ENCODE assay signal across 8 cellular contexts in genomic region chr20:45857114-45857835, GRCh38. TPM values are rescaled to one million over a fixed set of nuclear protein-coding genes. Genes with fewer than 3 reads are reported as not detected.
DNase-seq lines count a peak whose midpoint lies in the region; ATAC-seq and TF ChIP-seq lines count a peak whose summit lies in the region.

ACOT8 (minus strand) TSS chr20:45857392; CDS start chr20:45857315, 77 bp downstream.
ZSWIM3 (plus strand) TSS chr20:45857614; CDS start chr20:45857826, 212 bp downstream.

- no peak for TF ChIP-seq RAD21 in neural cell (conservative IDR thresholded peaks at IDR 0.05)

- H3F3A ChIP-seq in Loucy (ENCODE audit: low read depth) (no peaks in the 10 kb centered on the region), neural cell (ENCODE audit: insufficient read depth, low read length, poor library complexity, severe bottlenecking) (no peaks in the 10 kb centered on the region)

- H3K4me2 ChIP-seq in Loucy (ENCODE audit: low read depth, low read length, poor library complexity, severe bottlenecking) (peak within 1 kb of the TSS; percentile 91), neural cell (ENCODE audit: low read length) (peak within 1 kb of the TSS; percentile 96)

- H3K4me3 ChIP-seq in H7 (ENCODE audit: insufficient read depth, low read depth, low read length): peak within 1 kb of the TSS; percentile 84
- H3K4me3 ChIP-seq in Loucy (ENCODE audit: low read length, poor library complexity, severe bottlenecking): peak within 1 kb of the TSS; percentile 89
- H3K4me3 ChIP-seq in RWPE2 (ENCODE audit: severe bottlenecking): peak within 1 kb of the TSS; percentile 83
- H3K4me3 ChIP-seq in foreskin fibroblast (ENCODE audit: low read depth in 1 of 2, low read length in 2 of 2): peak within 1 kb of the TSS; percentile 66 to 74
- peak within 1 kb of the TSS; percentile 78 for H3K4me3 ChIP-seq in neural cell (ENCODE audit: low read length)

- H3K9me2 ChIP-seq in Loucy (replicated peaks; ENCODE audit: low read depth, low read length): no peaks in the 10 kb centered on the region
- no peaks in the 10 kb centered on the region for H3K9me2 ChIP-seq in neural cell (ENCODE audit: insufficient read depth, low read length)

- ATAC-seq in RWPE2 (ENCODE audit: low read depth): peak; percentile 99
- ATAC-seq in stimulated activated naive CD8-positive, alpha-beta T cell treated with anti-CD3 and anti-CD28 coated beads, Interleukin-15, amount 100 ng/mL, for 72 hours: peak; percentile 97

- H3K4me3 Mint-ChIP-seq in stimulated activated naive CD8-positive, alpha-beta T cell treated with anti-CD3 and anti-CD28 coated beads, Interleukin-15, amount 100 ng/mL, for 72 hours: peak within 1 kb of the TSS; percentile 94 to 98

- H2AFZ ChIP-seq in Loucy (ENCODE audit: low read length): peak within 1 kb of the TSS; percentile 90
- H2AFZ ChIP-seq in neural cell (ENCODE audit: low read depth, low read length): peak within 1 kb of the TSS; percentile 85

- H3K4me1 Mint-ChIP-seq in stimulated activated naive CD8-positive, alpha-beta T cell treated with anti-CD3 and anti-CD28 coated beads, Interleukin-15, amount 100 ng/mL, for 72 hours: peaks cover 60% of the 10 kb centered on the region

- peak within 1 kb of the TSS; percentile 12 for H3K27ac ChIP-seq in RWPE2 (ENCODE audit: poor library complexity, severe bottlenecking)
- H3K27ac ChIP-seq in neural cell (ENCODE audit: low read length): peak within 1 kb of the TSS; percentile 88

- TF ChIP-seq CTCF in Loucy (conservative IDR thresholded peaks at IDR 0.05; ENCODE audit: low read length) (no peak), RWPE2 (IDR thresholded peaks at IDR 0.05; ENCODE audit: poor library complexity, severe bottlenecking) (no peak), foreskin fibroblast (IDR thresholded peaks at IDR 0.05; ENCODE audit: low read depth, low read length) (no peak), neural cell (IDR thresholded peaks at IDR 0.05; ENCODE audit: poor library complexity, severe bottlenecking) (no peak)

- peak within 1 kb of the TSS; percentile 99 for H3K27ac Mint-ChIP-seq in stimulated activated naive CD8-positive, alpha-beta T cell treated with anti-CD3 and anti-CD28 coated beads, Interleukin-15, amount 100 ng/mL, for 72 hours

- H3K9ac ChIP-seq in ES-I3 (ENCODE audit: low read depth, low read length) (peak within 1 kb of the TSS; percentile 95), Loucy (ENCODE audit: low read depth, low read length, poor library complexity, severe bottlenecking) (peak within 1 kb of the TSS; percentile 83), neural cell (ENCODE audit: low read length) (peak within 1 kb of the TSS; percentile 88)

- DNase-seq in H7: peak; percentile 100
- DNase-seq in RWPE2 (ENCODE audit: low spot score): peak; percentile 100
- peak; percentile 84 for DNase-seq in activated effector memory CD4-positive, alpha-beta T cell treated with Interleukin-2 at 50 U/mL for 16 hours
- DNase-seq in foreskin fibroblast: peak; percentile 100
- peak; percentile 94 to 97 for DNase-seq in stimulated activated naive CD8-positive, alpha-beta T cell treated with anti-CD3 and anti-CD28 coated beads, Interleukin-15, amount 100 ng/mL, for 72 hours

- H3K4me1 ChIP-seq in ES-I3 (ENCODE audit: insufficient read depth, low read length): peaks cover 23% of the 10 kb centered on the region
- H3K4me1 ChIP-seq in Loucy (ENCODE audit: insufficient read depth, low read length, poor library complexity, severe bottlenecking): peaks cover 42% of the 10 kb centered on the region
- H3K4me1 ChIP-seq in RWPE2 (ENCODE audit: insufficient read depth, poor library complexity, severe bottlenecking): peaks cover 15% of the 10 kb centered on the region

- peaks cover 3% of the 10 kb centered on the region for H4K20me1 ChIP-seq in Loucy (ENCODE audit: insufficient read depth, low read length, poor library complexity, severe bottlenecking)
- no peaks in the 10 kb centered on the region for H4K20me1 ChIP-seq in neural cell (ENCODE audit: insufficient read depth)

- no peaks in the 10 kb centered on the region for H3K27me3 ChIP-seq in H7 (ENCODE audit: control insufficient read depth, insufficient read depth, low read length)
- H3K27me3 ChIP-seq in Loucy (ENCODE audit: insufficient read depth, low read length, poor library complexity, severe bottlenecking): no peaks in the 10 kb centered on the region
- no peaks in the 10 kb centered on the region for H3K27me3 ChIP-seq in RWPE2 (ENCODE audit: insufficient read depth, poor library complexity, severe bottlenecking)
- H3K27me3 ChIP-seq in neural cell (ENCODE audit: insufficient read depth, low read depth, low read length): no peaks in the 10 kb centered on the region

- no peaks in the 10 kb centered on the region for H3K9me3 ChIP-seq in ES-I3 (ENCODE audit: control insufficient read depth, insufficient read depth, low read length)
- H3K9me3 ChIP-seq in Loucy (ENCODE audit: insufficient read depth, low read depth, low read length): no peaks in the 10 kb centered on the region
- no peaks in the 10 kb centered on the region for H3K9me3 ChIP-seq in RWPE2 (ENCODE audit: severe bottlenecking)
- H3K9me3 ChIP-seq in neural cell (ENCODE audit: low read length): no peaks in the 10 kb centered on the region

- H3K79me2 ChIP-seq in Loucy (ENCODE audit: insufficient read depth, low read length) (peaks cover 38% of the 10 kb centered on the region), neural cell (replicated peaks; ENCODE audit: insufficient read depth, low read length) (peaks cover 28% of the 10 kb centered on the region)

- no peaks in the 10 kb centered on the region for H3K27me3 Mint-ChIP-seq in stimulated activated naive CD8-positive, alpha-beta T cell treated with anti-CD3 and anti-CD28 coated beads, Interleukin-15, amount 100 ng/mL, for 72 hours

- H3K36me3 ChIP-seq in ES-I3 (ENCODE audit: insufficient read depth, low read length) (no peaks in the 10 kb centered on the region), H7 (replicated peaks; ENCODE audit: control insufficient read depth, insufficient read depth, low read length) (no peaks in the 10 kb centered on the region), Loucy (ENCODE audit: insufficient read depth, low read length) (no peaks in the 10 kb centered on the region), RWPE2 (ENCODE audit: low read depth) (peaks cover 33% of the 10 kb centered on the region), neural cell (ENCODE audit: insufficient read depth, low read length) (no peaks in the 10 kb centered on the region)

- no peak for TF ChIP-seq EP300 in neural cell (conservative IDR thresholded peaks at IDR 0.05; ENCODE audit: poor library complexity, severe bottlenecking)

- H3K9me3 Mint-ChIP-seq in stimulated activated naive CD8-positive, alpha-beta T cell treated with anti-CD3 and anti-CD28 coated beads, Interleukin-15, amount 100 ng/mL, for 72 hours: no peaks in the 10 kb centered on the region

TF ChIP-seq in neural cell, 6 proteins besides CTCF, POLR2A, EP300 and RAD21:
- TF ChIP-seq MXI1 (conservative IDR thresholded peaks at IDR 0.05; ENCODE audit: poor library complexity, severe bottlenecking): peak; percentile 79
- peak; percentile 16 for TF ChIP-seq SMC3 (conservative IDR thresholded peaks at IDR 0.05; ENCODE audit: poor library complexity)
- TF ChIP-seq, protein P1, sequence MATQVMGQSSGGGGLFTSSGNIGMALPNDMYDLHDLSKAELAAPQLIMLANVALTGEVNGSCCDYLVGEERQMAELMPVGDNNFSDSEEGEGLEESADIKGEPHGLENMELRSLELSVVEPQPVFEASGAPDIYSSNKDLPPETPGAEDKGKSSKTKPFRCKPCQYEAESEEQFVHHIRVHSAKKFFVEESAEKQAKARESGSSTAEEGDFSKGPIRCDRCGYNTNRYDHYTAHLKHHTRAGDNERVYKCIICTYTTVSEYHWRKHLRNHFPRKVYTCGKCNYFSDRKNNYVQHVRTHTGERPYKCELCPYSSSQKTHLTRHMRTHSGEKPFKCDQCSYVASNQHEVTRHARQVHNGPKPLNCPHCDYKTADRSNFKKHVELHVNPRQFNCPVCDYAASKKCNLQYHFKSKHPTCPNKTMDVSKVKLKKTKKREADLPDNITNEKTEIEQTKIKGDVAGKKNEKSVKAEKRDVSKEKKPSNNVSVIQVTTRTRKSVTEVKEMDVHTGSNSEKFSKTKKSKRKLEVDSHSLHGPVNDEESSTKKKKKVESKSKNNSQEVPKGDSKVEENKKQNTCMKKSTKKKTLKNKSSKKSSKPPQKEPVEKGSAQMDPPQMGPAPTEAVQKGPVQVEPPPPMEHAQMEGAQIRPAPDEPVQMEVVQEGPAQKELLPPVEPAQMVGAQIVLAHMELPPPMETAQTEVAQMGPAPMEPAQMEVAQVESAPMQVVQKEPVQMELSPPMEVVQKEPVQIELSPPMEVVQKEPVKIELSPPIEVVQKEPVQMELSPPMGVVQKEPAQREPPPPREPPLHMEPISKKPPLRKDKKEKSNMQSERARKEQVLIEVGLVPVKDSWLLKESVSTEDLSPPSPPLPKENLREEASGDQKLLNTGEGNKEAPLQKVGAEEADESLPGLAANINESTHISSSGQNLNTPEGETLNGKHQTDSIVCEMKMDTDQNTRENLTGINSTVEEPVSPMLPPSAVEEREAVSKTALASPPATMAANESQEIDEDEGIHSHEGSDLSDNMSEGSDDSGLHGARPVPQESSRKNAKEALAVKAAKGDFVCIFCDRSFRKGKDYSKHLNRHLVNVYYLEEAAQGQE (IDR thresholded peaks at IDR 0.05; ENCODE audit: borderline replicate concordance): peak; percentile 95
- peak; percentile 90 for TF ChIP-seq POLR2AphosphoS5 (IDR thresholded peaks at IDR 0.05)
- no peak for TF ChIP-seq EZH2 (IDR thresholded peaks at IDR 0.05; ENCODE audit: borderline replicate concordance, insufficient read depth, low read length, poor library complexity, severe bottlenecking)
- TF ChIP-seq TAF1 (IDR thresholded peaks at IDR 0.05; ENCODE audit: low read depth): peak; percentile 98

RNA-seq across cellular contexts. Expression of gene ACOT8, which starts in this region (rescaled TPM):
- total RNA-seq in H7 (2014; rRNA removed; shearing (Covaris generic)): 57.1 and 59.7 TPM in 2 replicates
- polyA plus RNA-seq in neural cell: 60.9 and 68.7 TPM in 2 replicates
- polyA minus RNA-seq in neural cell: 42.0 and 42.6 TPM in 2 replicates

RNA-seq across cellular contexts. Expression of gene ZSWIM3, which starts in this region (rescaled TPM):
- 5.4 and 5.7 TPM in 2 replicates for total RNA-seq in H7 (2014; rRNA removed; shearing (Covaris generic))
- polyA plus RNA-seq in neural cell: 12.3 and 14.3 TPM in 2 replicates
- 29.5 and 30.9 TPM in 2 replicates for polyA minus RNA-seq in neural cell

Comparison
In these comparisons a context has a peak if more than half of its experiments do, and no peak if none do; other contexts are left out.
1. Peak in every context shown above with its lines: DNase-seq, ATAC-seq, H3K4me3 ChIP-seq and H3K27ac ChIP-seq.